ENCODE assay signal across 8 cellular contexts in the genomic region with DNA sequence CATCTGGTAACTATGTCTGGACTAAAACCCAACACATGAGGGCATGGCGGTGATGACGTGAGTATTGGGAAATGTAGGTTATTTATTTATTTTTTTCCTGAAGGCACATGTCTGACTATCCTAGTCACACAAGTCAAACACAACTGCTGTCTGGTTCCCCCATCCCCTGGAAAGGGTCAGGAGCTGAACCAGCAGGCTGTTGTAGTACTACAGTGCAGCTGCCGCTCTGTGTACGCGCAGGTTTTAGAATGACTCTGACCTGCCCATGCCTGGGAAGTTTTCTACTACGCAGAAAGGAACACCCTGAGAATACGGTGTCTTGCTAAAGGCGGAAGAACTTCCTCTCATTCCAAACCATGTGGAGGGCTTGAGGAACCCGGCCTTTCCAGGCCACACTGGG. TPM values are rescaled to one million over a fixed set of nuclear protein-coding genes. Genes with fewer than 3 reads are reported as not detected.
DNase-seq lines count a peak whose midpoint lies in the region; ATAC-seq, FAIRE-seq and TF ChIP-seq lines count a peak whose summit lies in the region.

No MANE protein-coding gene starts in this region.

- peak; percentile 23 for ATAC-seq in CD4-positive, alpha-beta T cell (ENCODE audit: poor library complexity)
- ATAC-seq in HG03342 (IDR thresholded peaks at IDR 0.05; ENCODE audit: unreplicated experiment) (peak; percentile 30), foreskin keratinocyte (peak; percentile 67), pancreas (peak; percentile 52 to 68 (median 60))
- peak; percentile 64 for ATAC-seq in activated T-helper 17 cell treated with anti-CD3 and anti-CD28 coated beads, Interleukin-2, amount 50 U/mL, for 72 hours (replicated peaks)

- H3K27ac ChIP-seq in CD4-positive, alpha-beta T cell (ENCODE audit: low read depth, low read length), result peak overlapping the region; percentile 31
- H3K27ac ChIP-seq in foreskin keratinocyte, result peak overlapping the region; percentile 70
- peak overlapping the region; percentile 90 to 95 (median 92) for H3K27ac ChIP-seq in pancreas

- CTCF ChIA-PET in CD4-positive, alpha-beta T cell (lab: Charles Lee), result interaction anchor here (1.5 kb wide), 1 partner anchor 521 kb away, joined by 3 read pairs; no protein-coding TSS in a partner anchor

- FAIRE-seq in GM19239 (lab: Jason Lieb, UNC), result peak; percentile 47
- FAIRE-seq in pancreas (lab: Jason Lieb, UNC), result no peak

- no peaks in the 10 kb centered on the region for H3K27me3 ChIP-seq in CD4-positive, alpha-beta T cell (ENCODE audit: control insufficient read depth, insufficient read depth, low read length)
- H3K27me3 ChIP-seq in foreskin keratinocyte (no peaks in the 10 kb centered on the region), pancreas (no peaks in the 10 kb centered on the region)

- no peaks in the 10 kb centered on the region for H3K27me3 Mint-ChIP-seq in CD4-positive, alpha-beta T cell
- peaks cover 5% of the 10 kb centered on the region for H3K27me3 Mint-ChIP-seq in activated T-helper 17 cell treated with anti-CD3 and anti-CD28 coated beads, Interleukin-2, amount 50 U/mL, for 72 hours

- H3K36me3 Mint-ChIP-seq in CD4-positive, alpha-beta T cell (ENCODE audit: low read depth), result no peaks in the 10 kb centered on the region
- H3K36me3 Mint-ChIP-seq in activated T-helper 17 cell treated with anti-CD3 and anti-CD28 coated beads, Interleukin-2, amount 50 U/mL, for 72 hours (ENCODE audit: low read depth), result peaks cover 53% of the 10 kb centered on the region

- peak overlapping the region; percentile 93 for H3K27ac Mint-ChIP-seq in CD4-positive, alpha-beta T cell
- peak overlapping the region; percentile 74 for H3K27ac Mint-ChIP-seq in activated T-helper 17 cell treated with anti-CD3 and anti-CD28 coated beads, Interleukin-2, amount 50 U/mL, for 72 hours

- H3K9me3 Mint-ChIP-seq in CD4-positive, alpha-beta T cell, result no peaks in the 10 kb centered on the region
- no peaks in the 10 kb centered on the region for H3K9me3 Mint-ChIP-seq in activated T-helper 17 cell treated with anti-CD3 and anti-CD28 coated beads, Interleukin-2, amount 50 U/mL, for 72 hours

- TF ChIP-seq CTCF in CD4-positive, alpha-beta T cell (IDR thresholded peaks at IDR 0.05), result no peak
- TF ChIP-seq CTCF in foreskin keratinocyte (conservative IDR thresholded peaks at IDR 0.05), result no peak
- no peak for TF ChIP-seq CTCF in pancreas (IDR thresholded peaks at IDR 0.05)

- peaks cover 42% of the 10 kb centered on the region for H3K4me1 ChIP-seq in foreskin keratinocyte
- no peaks in the 10 kb centered on the region for H3K4me1 ChIP-seq in pancreas

- no peaks in the 10 kb centered on the region for H3K36me3 ChIP-seq in pancreas

- peak in 5 of 10 experiments; percentile 6 to 33 (median 15) for DNase-seq in CD4-positive, alpha-beta T cell
- DNase-seq in GM19239 (ENCODE audit: insufficient read length, low spot score) (peak; percentile 32), NOMO-1 (lab: John Stamatoyannopoulos, UW; ENCODE audit: unreplicated experiment in 2 of 2) (peak; percentile 53 to 63), foreskin keratinocyte (peak; percentile 88 to 92), pancreas (peak in 4 of 6 donors; percentile 56 to 64 (median 59)), occipital lobe (lab: John Stamatoyannopoulos, UW) (no peak)

- H3K4me1 Mint-ChIP-seq in CD4-positive, alpha-beta T cell (ENCODE audit: low read depth), result peaks cover 57% of the 10 kb centered on the region
- H3K4me1 Mint-ChIP-seq in activated T-helper 17 cell treated with anti-CD3 and anti-CD28 coated beads, Interleukin-2, amount 50 U/mL, for 72 hours, result peaks cover 29% of the 10 kb centered on the region

- WGBS in pancreas, 2 donors, result 6 to 12% methylated on average over 9 of the region's 9 CpGs

- no peaks in the 10 kb centered on the region for H3K9me3 ChIP-seq in CD4-positive, alpha-beta T cell (ENCODE audit: control insufficient read depth, low read length)
- no peaks in the 10 kb centered on the region for H3K9me3 ChIP-seq in pancreas

- peak overlapping the region; percentile 97 for H3K4me3 Mint-ChIP-seq in CD4-positive, alpha-beta T cell
- peak overlapping the region; percentile 81 for H3K4me3 Mint-ChIP-seq in activated T-helper 17 cell treated with anti-CD3 and anti-CD28 coated beads, Interleukin-2, amount 50 U/mL, for 72 hours

- H3K4me3 ChIP-seq in pancreas, result peak overlapping the region; percentile 76 to 99 (median 94)

- intact Hi-C loops in CD4-positive, alpha-beta T cell (cut with DNase I, micrococcal nuclease), result loop anchor here in 1 of 2 experiments (10.0 kb wide), 2 partner anchors 870 to 1020 kb away; a partner anchor contains a TSS
- intact Hi-C loops in pancreas (cut with DNase I), result no loop called here

- POLR2A ChIA-PET in CD4-positive, alpha-beta T cell (lab: Charles Lee), result interaction anchor here (1.0 to 1.2 kb wide), 3 partner anchors 257 to 1023 kb away, joined by 3 to 6 read pairs (median 4); no protein-coding TSS in a partner anchor

RNA-seq across cellular contexts. Expression of a gene that starts 1.2 kb away (rescaled TPM):
- total RNA-seq in CD4-positive, alpha-beta T cell, result 10 to 100 TPM; 11.3 to 12.3 TPM
- 100 to 1,000 TPM in 1 of 2 donors, 10 to 100 TPM in 1; 60.1 to 114 TPM for total RNA-seq in activated T-helper 17 cell treated with anti-CD3 and anti-CD28 coated beads, Interleukin-2, amount 50 U/mL, for 72 hours
- total RNA-seq in foreskin keratinocyte (69.8 and 76.2 TPM in 2 replicates), pancreas (100 to 1,000 TPM in 1 of 6 donors, 10 to 100 TPM in 5; 28.9 to 143 (median 35.0) TPM), occipital lobe (25.3 TPM)
- polyA plus RNA-seq in foreskin keratinocyte (20.2 and 25.3 TPM in 2 replicates), pancreas (10 to 100 TPM in 1 of 2 donors, 1 to 10 TPM in 1; 5.2 to 10.4 TPM)

Comparison
In these comparisons a context has a peak if more than half of its experiments do, and no peak if none do; other contexts are left out.
1. H3K27ac ChIP-seq: peak in every context shown above with its lines; median percentile 92 in pancreas; 70 in foreskin keratinocyte; 31 in CD4-positive, alpha-beta T cell.